In genomic region chr10:87658858-87659555, GRCh38 we compare ENCODE assay signal across 9 cellular contexts. TPM values are rescaled to one million over a fixed set of nuclear protein-coding genes. Genes with fewer than 3 reads are reported as not detected.
DNase-seq lines count a peak whose midpoint lies in the region; TF ChIP-seq lines count a peak whose summit lies in the region.
"Had no signal": no experiment of that assay in that cellular context is flagged by ENCODE, and none has a peak within 500 bp of the region (broad histone marks: within the 10 kb centered on the region; RNA-seq: fewer than 3 reads in every experiment).

No MANE protein-coding gene starts in this region.

- H3K4me1 ChIP-seq in testis: peaks cover 8% of the 10 kb centered on the region

- WGBS in testis, 2 donors: 31 to 50% methylated on average over 9 to 14 of the region's 15 CpGs

- H3K4me3 ChIP-seq in testis: peak overlapping the region; percentile 67 to 77

- no peaks in the 10 kb centered on the region for H3K27me3 ChIP-seq in testis

- POLR2A ChIA-PET in activated CD4-positive, alpha-beta T cell treated with anti-CD3 and anti-CD28 coated beads, Interleukin-2, amount 10 ng/mL, durations not matched to agents 7 days and 5 days (lab: Charles Lee): no interaction called here

- intact Hi-C loops in testis (cut with DNase I; ENCODE audit: low total_unique reads): no loop called here

- peak overlapping the region; percentile 68 for H3K4me3 Mint-ChIP-seq in activated CD4-positive, alpha-beta T cell treated with anti-CD3 and anti-CD28 coated beads, Interleukin-2, amount 10 ng/mL, durations not matched to agents 7 days and 5 days
- peak overlapping the region; percentile 64 for H3K4me3 Mint-ChIP-seq in activated naive CD8-positive, alpha-beta T cell treated with anti-CD3 and anti-CD28 coated beads for 36 hours
- H3K4me3 Mint-ChIP-seq in immature natural killer cell: peak overlapping the region; percentile 61 to 80 (median 69)

- DNase-seq in activated CD4-positive, alpha-beta T cell treated with anti-CD3 and anti-CD28 coated beads, Interleukin-2, amount 10 ng/mL, durations not matched to agents 7 days and 5 days: no peak
- DNase-seq in activated CD4-positive, alpha-beta T cell treated with anti-CD3 and anti-CD28 coated beads, Interleukin-2, amount 50 U/mL, for 48 hours: no peak
- DNase-seq in activated naive CD8-positive, alpha-beta T cell treated with anti-CD3 and anti-CD28 coated beads for 36 hours: no peak
- DNase-seq in immature natural killer cell (no peak), testis (peak; percentile 18), COLO829 (ENCODE audit: low spot score) (no peak), NCI-H2196 treated with DMSO at 0.1 percent for 48 hours (lab: John Stamatoyannopoulos, UW; ENCODE audit: unreplicated experiment) (no peak)
- DNase-seq in activated effector memory CD4-positive, alpha-beta T cell treated with anti-CD3 and anti-CD28 coated beads, Interleukin-2, amount 50 U/mL, for 16 hours: no peak
- DNase-seq: KG1 had no signal

- CTCF ChIA-PET in activated CD4-positive, alpha-beta T cell treated with anti-CD3 and anti-CD28 coated beads, Interleukin-2, amount 10 ng/mL, durations not matched to agents 7 days and 5 days (lab: Charles Lee): no interaction called here

- H3K36me3 Mint-ChIP-seq in activated CD4-positive, alpha-beta T cell treated with anti-CD3 and anti-CD28 coated beads, Interleukin-2, amount 10 ng/mL, durations not matched to agents 7 days and 5 days (ENCODE audit: low read depth): no peaks in the 10 kb centered on the region
- H3K36me3 Mint-ChIP-seq in activated naive CD8-positive, alpha-beta T cell treated with anti-CD3 and anti-CD28 coated beads for 36 hours: no peaks in the 10 kb centered on the region
- no peaks in the 10 kb centered on the region for H3K36me3 Mint-ChIP-seq in immature natural killer cell

- no peak for TF ChIP-seq POLR2A in testis (IDR thresholded peaks at IDR 0.05)

- no peak overlapping the region for H3K27ac Mint-ChIP-seq in activated CD4-positive, alpha-beta T cell treated with anti-CD3 and anti-CD28 coated beads, Interleukin-2, amount 10 ng/mL, durations not matched to agents 7 days and 5 days
- H3K27ac Mint-ChIP-seq in activated naive CD8-positive, alpha-beta T cell treated with anti-CD3 and anti-CD28 coated beads for 36 hours: no peak overlapping the region
- H3K27ac Mint-ChIP-seq in immature natural killer cell: no peak overlapping the region

- peaks cover 39% of the 10 kb centered on the region for H3K27me3 Mint-ChIP-seq in activated CD4-positive, alpha-beta T cell treated with anti-CD3 and anti-CD28 coated beads, Interleukin-2, amount 10 ng/mL, durations not matched to agents 7 days and 5 days
- peaks cover 54% of the 10 kb centered on the region for H3K27me3 Mint-ChIP-seq in activated naive CD8-positive, alpha-beta T cell treated with anti-CD3 and anti-CD28 coated beads for 36 hours
- peaks cover 15 to 21% (median 18%) of the 10 kb centered on the region in 3 donors for H3K27me3 Mint-ChIP-seq in immature natural killer cell (ENCODE audit: low read depth in 3 of 3)

- peaks cover 10% of the 10 kb centered on the region for H3K4me1 Mint-ChIP-seq in activated CD4-positive, alpha-beta T cell treated with anti-CD3 and anti-CD28 coated beads, Interleukin-2, amount 10 ng/mL, durations not matched to agents 7 days and 5 days
- peaks cover 10% of the 10 kb centered on the region for H3K4me1 Mint-ChIP-seq in activated naive CD8-positive, alpha-beta T cell treated with anti-CD3 and anti-CD28 coated beads for 36 hours
- peaks cover 9 to 15% of the 10 kb centered on the region in 2 donors for H3K4me1 Mint-ChIP-seq in immature natural killer cell

- TF ChIP-seq CTCF in testis (IDR thresholded peaks at IDR 0.05): no peak

- H3K9me3 ChIP-seq in testis: no peaks in the 10 kb centered on the region

- H3K36me3 ChIP-seq in testis (ENCODE audit: low read depth, missing control alignments): no peaks in the 10 kb centered on the region

- no peaks in the 10 kb centered on the region for H3K9me3 Mint-ChIP-seq in activated CD4-positive, alpha-beta T cell treated with anti-CD3 and anti-CD28 coated beads, Interleukin-2, amount 10 ng/mL, durations not matched to agents 7 days and 5 days
- no peaks in the 10 kb centered on the region for H3K9me3 Mint-ChIP-seq in activated naive CD8-positive, alpha-beta T cell treated with anti-CD3 and anti-CD28 coated beads for 36 hours
- no peaks in the 10 kb centered on the region for H3K9me3 Mint-ChIP-seq in immature natural killer cell

- peak overlapping the region; percentile 75 to 76 for H3K27ac ChIP-seq in testis

RNA-seq across cellular contexts. Expression of gene PAPSS2, which starts 0.7 kb away (rescaled TPM):
- under 1 TPM in 1 of 2 experiments, not detected in 1; 0.08 TPM for total RNA-seq in activated CD4-positive, alpha-beta T cell treated with anti-CD3 and anti-CD28 coated beads, Interleukin-2, amount 10 ng/mL, durations not matched to agents 7 days and 5 days
- under 1 TPM; 0.27 to 0.42 TPM for total RNA-seq in activated naive CD8-positive, alpha-beta T cell treated with anti-CD3 and anti-CD28 coated beads for 36 hours
- polyA plus RNA-seq in immature natural killer cell: under 1 TPM in 2 of 3 donors, not detected in 1; 0.11 to 0.14 TPM
- total RNA-seq in testis: 1 to 10 TPM; 4.6 to 6.4 TPM
- 20.1 TPM for polyA plus RNA-seq in testis (ENCODE audit: insufficient read depth, low read depth, low replicate concordance)
